29 cellular contexts compared by ENCODE assay signal in the genomic region with DNA sequence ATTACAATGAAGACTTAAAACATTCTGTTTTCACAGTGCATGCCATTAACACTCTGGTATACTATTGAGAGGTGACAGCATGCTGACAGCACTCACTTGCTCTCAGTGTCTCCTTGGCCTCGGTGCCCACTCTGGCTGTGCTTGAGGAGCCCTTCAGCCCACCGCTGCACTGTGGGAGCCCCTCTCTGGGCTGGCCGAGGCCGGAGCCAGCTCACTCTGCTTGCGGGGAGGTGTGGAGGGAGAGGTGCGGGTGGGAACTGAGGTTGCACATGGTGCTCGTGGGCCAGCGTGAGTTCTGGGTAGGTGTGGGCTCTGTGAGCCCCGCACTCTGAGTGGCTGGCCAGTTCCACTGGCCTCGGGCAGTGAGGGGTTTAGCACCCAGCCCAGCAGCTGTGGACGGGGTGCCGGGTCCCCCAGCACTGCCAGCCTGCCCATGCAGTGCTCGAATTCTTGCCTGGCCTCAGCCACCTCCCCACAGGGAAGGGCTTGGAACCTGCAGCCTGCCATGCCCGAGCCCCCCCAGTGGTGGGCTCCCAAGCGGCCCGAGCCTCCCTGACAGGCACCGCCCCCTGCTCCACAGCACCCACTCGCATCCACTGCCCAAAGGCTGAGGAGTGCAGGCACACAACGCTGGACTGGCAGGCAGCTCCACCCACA.
"Had no signal": no experiment of that assay in that cellular context is flagged by ENCODE, and none has a peak within 500 bp of the region (broad histone marks: within the 10 kb centered on the region; RNA-seq: fewer than 3 reads in every experiment).

No MANE protein-coding gene starts in this region.

- ATAC-seq: stimulated activated effector memory CD8-positive, alpha-beta T cell treated with anti-CD3 and anti-CD28 coated beads, Interleukin-12 subunit alpha, Interleukin-12 subunit beta, amount 100 ng/mL, for 72 hours; stimulated activated memory B cell treated with anti-CD40 and anti-IgM and Interleukin-4, amounts not matched to agents 10 μg/mL and 1 μg/mL and 100 μg/mL, for 72 hours; stimulated activated naive B cell treated with anti-CD40 and anti-IgM and Interleukin-4, amounts not matched to agents 10 μg/mL and 1 μg/mL and 100 μg/mL, for 72 hours; stimulated activated naive CD8-positive, alpha-beta T cell treated with anti-CD3 and anti-CD28 coated beads, Interleukin-15, amount 100 ng/mL, for 72 hours; stimulated activated naive CD8-positive, alpha-beta T cell treated with anti-CD3 and anti-CD28 coated beads, Interleukin-15, Interleukin-2, amounts not matched to agents 100 U/mL and 50 U/mL, for 24 hours; upper lobe of right lung had no signal

- H3K4me3 ChIP-seq: stomach, suprapubic skin, testis, thoracic aorta, thyroid gland, tibial artery, tibial nerve, transverse colon, upper lobe of left lung, upper lobe of right lung, uterus, vagina had no signal

- H3K27ac Mint-ChIP-seq: stimulated activated effector memory CD8-positive, alpha-beta T cell treated with anti-CD3 and anti-CD28 coated beads, Interleukin-12 subunit alpha, Interleukin-12 subunit beta, amount 100 ng/mL, for 72 hours; stimulated activated memory B cell treated with anti-CD40 and anti-IgM and Interleukin-4, amounts not matched to agents 10 μg/mL and 1 μg/mL and 100 μg/mL, for 72 hours; stimulated activated naive B cell treated with anti-CD40 and anti-IgM and Interleukin-4, amounts not matched to agents 10 μg/mL and 1 μg/mL and 100 μg/mL, for 72 hours; stimulated activated naive CD8-positive, alpha-beta T cell treated with anti-CD3 and anti-CD28 coated beads, Interleukin-15, amount 100 ng/mL, for 72 hours; stimulated activated naive CD8-positive, alpha-beta T cell treated with anti-CD3 and anti-CD28 coated beads, Interleukin-15, Interleukin-2, amounts not matched to agents 100 ng/mL and 50 ng/mL, for 24 hours; type B pancreatic cell had no signal

- FAIRE-seq: urothelium cell line had no signal

- H3K4me3 Mint-ChIP-seq: stimulated activated effector memory CD8-positive, alpha-beta T cell treated with anti-CD3 and anti-CD28 coated beads, Interleukin-12 subunit alpha, Interleukin-12 subunit beta, amount 100 ng/mL, for 72 hours; stimulated activated memory B cell treated with anti-CD40 and anti-IgM and Interleukin-4, amounts not matched to agents 10 μg/mL and 1 μg/mL and 100 μg/mL, for 72 hours; stimulated activated naive B cell treated with anti-CD40 and anti-IgM and Interleukin-4, amounts not matched to agents 10 μg/mL and 1 μg/mL and 100 μg/mL, for 72 hours; stimulated activated naive CD8-positive, alpha-beta T cell treated with anti-CD3 and anti-CD28 coated beads, Interleukin-15, amount 100 ng/mL, for 72 hours; stimulated activated naive CD8-positive, alpha-beta T cell treated with anti-CD3 and anti-CD28 coated beads, Interleukin-15, Interleukin-2, amounts not matched to agents 100 ng/mL and 50 ng/mL, for 24 hours; type B pancreatic cell had no signal

- H3K27ac ChIP-seq: stomach, suprapubic skin, testis, thoracic aorta, thyroid gland, tibial artery, tibial nerve, transverse colon, upper lobe of left lung, upper lobe of right lung, uterus, vagina had no signal

- DNase-seq: stimulated activated CD4-positive, alpha-beta T cell treated with anti-CD3 and anti-CD28 coated beads, Interleukin-2, amount 100 ng/mL, for 48 hours; stimulated activated CD4-positive, alpha-beta T cell treated with anti-CD3 and anti-CD28 coated beads, Interleukin-4, amount 100 ng/mL, for 1 hour; stimulated activated CD4-positive, alpha-beta T cell treated with anti-CD3 and anti-CD28 coated beads, Interleukin-4, amount 100 ng/mL, for 24 hours; stimulated activated CD4-positive, alpha-beta T cell treated with anti-CD3 and anti-CD28 coated beads, Interleukin-4, amount 100 ng/mL, for 4 hours; stimulated activated CD8-positive, alpha-beta memory T cell treated with anti-CD3 and anti-CD28 coated beads, Interleukin-4, amount 100 ng/mL, for 48 hours; stimulated activated naive B cell treated with anti-CD40 and anti-IgM and Interleukin-4, amounts not matched to agents 10 μg/mL and 1 μg/mL and 100 μg/mL, for 72 hours; stimulated activated naive CD4-positive, alpha-beta T cell; stimulated activated naive CD4-positive, alpha-beta T cell treated with Interleukin-2 at 50 U/mL for 16 hours; stimulated activated naive CD8-positive, alpha-beta T cell treated with anti-CD3 and anti-CD28 coated beads, Interleukin-15, amount 100 ng/mL, for 72 hours; stimulated activated naive CD8-positive, alpha-beta T cell treated with anti-CD3 and anti-CD28 coated beads, Interleukin-15, Interleukin-2, amounts not matched to agents 100 U/mL and 50 U/mL, for 24 hours; stomach; substantia nigra; testis; thyroid gland; tibial artery; transverse colon; trophoblast cell; upper lobe of right lung; uterus had no signal

- H3K36me3 ChIP-seq: stomach, suprapubic skin, thoracic aorta, thyroid gland, tibial artery, tibial nerve, transverse colon, upper lobe of left lung, upper lobe of right lung, uterus, vagina had no signal

- H3K4me1 Mint-ChIP-seq: stimulated activated effector memory CD8-positive, alpha-beta T cell treated with anti-CD3 and anti-CD28 coated beads, Interleukin-12 subunit alpha, Interleukin-12 subunit beta, amount 100 ng/mL, for 72 hours; stimulated activated memory B cell treated with anti-CD40 and anti-IgM and Interleukin-4, amounts not matched to agents 10 μg/mL and 1 μg/mL and 100 μg/mL, for 72 hours; stimulated activated naive B cell treated with anti-CD40 and anti-IgM and Interleukin-4, amounts not matched to agents 10 μg/mL and 1 μg/mL and 100 μg/mL, for 72 hours; stimulated activated naive CD8-positive, alpha-beta T cell treated with anti-CD3 and anti-CD28 coated beads, Interleukin-15, amount 100 ng/mL, for 72 hours had no signal

- H3K27me3 ChIP-seq: stomach, suprapubic skin, testis, thyroid gland, tibial artery, tibial nerve, transverse colon, upper lobe of left lung, upper lobe of right lung, uterus, vagina had no signal

- H3K27me3 Mint-ChIP-seq: stimulated activated memory B cell treated with anti-CD40 and anti-IgM and Interleukin-4, amounts not matched to agents 10 μg/mL and 1 μg/mL and 100 μg/mL, for 72 hours; stimulated activated naive B cell treated with anti-CD40 and anti-IgM and Interleukin-4, amounts not matched to agents 10 μg/mL and 1 μg/mL and 100 μg/mL, for 72 hours; stimulated activated naive CD8-positive, alpha-beta T cell treated with anti-CD3 and anti-CD28 coated beads, Interleukin-15, amount 100 ng/mL, for 72 hours; stimulated activated naive CD8-positive, alpha-beta T cell treated with anti-CD3 and anti-CD28 coated beads, Interleukin-15, Interleukin-2, amounts not matched to agents 100 ng/mL and 50 ng/mL, for 24 hours; type B pancreatic cell had no signal

- H3K36me3 Mint-ChIP-seq: stimulated activated effector memory CD8-positive, alpha-beta T cell treated with anti-CD3 and anti-CD28 coated beads, Interleukin-12 subunit alpha, Interleukin-12 subunit beta, amount 100 ng/mL, for 72 hours; stimulated activated memory B cell treated with anti-CD40 and anti-IgM and Interleukin-4, amounts not matched to agents 10 μg/mL and 1 μg/mL and 100 μg/mL, for 72 hours; stimulated activated naive B cell treated with anti-CD40 and anti-IgM and Interleukin-4, amounts not matched to agents 10 μg/mL and 1 μg/mL and 100 μg/mL, for 72 hours; type B pancreatic cell had no signal

- H3K9me3 ChIP-seq: suprapubic skin, testis, thoracic aorta, thyroid gland, transverse colon, upper lobe of right lung, uterus, vagina had no signal

- H3K9me3 Mint-ChIP-seq: stimulated activated effector memory CD8-positive, alpha-beta T cell treated with anti-CD3 and anti-CD28 coated beads, Interleukin-12 subunit alpha, Interleukin-12 subunit beta, amount 100 ng/mL, for 72 hours; stimulated activated naive CD8-positive, alpha-beta T cell treated with anti-CD3 and anti-CD28 coated beads, Interleukin-15, amount 100 ng/mL, for 72 hours; stimulated activated naive CD8-positive, alpha-beta T cell treated with anti-CD3 and anti-CD28 coated beads, Interleukin-15, Interleukin-2, amounts not matched to agents 100 ng/mL and 50 ng/mL, for 24 hours had no signal

- H3K4me1 ChIP-seq: stomach, suprapubic skin, testis, thyroid gland, tibial artery, tibial nerve, transverse colon, upper lobe of left lung, upper lobe of right lung, uterus, vagina had no signal
